ENCODE assay signal across 10 cellular contexts in genomic region chr11:36300651-36301050, GRCh38. TPM values are rescaled to one million over a fixed set of nuclear protein-coding genes. Genes with fewer than 3 reads are reported as not detected.
DNase-seq lines count a peak whose midpoint lies in the region; FAIRE-seq and TF ChIP-seq lines count a peak whose summit lies in the region.
"Had no signal": no experiment of that assay in that cellular context is flagged by ENCODE, and none has a peak within 500 bp of the region (broad histone marks: within the 10 kb centered on the region; RNA-seq: fewer than 3 reads in every experiment).

No MANE protein-coding gene starts in this region.

- TF ChIP-seq CTCF in fibroblast of pulmonary artery (IDR thresholded peaks at IDR 0.05; ENCODE audit: low read length, missing control alignments), result no peak
- no peak for TF ChIP-seq CTCF in osteocyte (IDR thresholded peaks at IDR 0.05)

- no peaks in the 10 kb centered on the region for H3K27me3 Mint-ChIP-seq in osteocyte (ENCODE audit: unreplicated experiment)

- H3K4me1 Mint-ChIP-seq in osteocyte (ENCODE audit: unreplicated experiment), result peaks cover 39% of the 10 kb centered on the region

- no peak overlapping the region for H3K27ac Mint-ChIP-seq in osteocyte (ENCODE audit: unreplicated experiment)

- no peaks in the 10 kb centered on the region for H3K9me3 Mint-ChIP-seq in osteocyte (ENCODE audit: unreplicated experiment)

- no peak overlapping the region for H3K4me3 Mint-ChIP-seq in osteocyte (ENCODE audit: unreplicated experiment)

- no peak for FAIRE-seq in RCC 7860 (lab: Jason Lieb, UNC)

- DNase-seq in DMS 273 treated with DMSO at 0.1 percent for 48 hours (lab: John Stamatoyannopoulos, UW) (peak; percentile 5), RPMI7951 (ENCODE audit: low read depth) (peak; percentile 61), fibroblast of pulmonary artery (ENCODE audit: low read depth) (peak; percentile 79), occipital lobe (lab: John Stamatoyannopoulos, UW) (peak; percentile 20), osteocyte (ENCODE audit: extremely low spot score, unreplicated experiment) (no peak), SW 1271 (lab: John Stamatoyannopoulos, UW) (no peak), RCC 7860 (ENCODE audit: low spot score) (no peak)
- no peak for DNase-seq in activated T-cell treated with anti-CD3 and anti-CD28 coated beads, Interleukin-2, amount 50 U/mL, for 48 hours
- DNase-seq: activated CD4-positive, CD25-positive, alpha-beta regulatory T cell; Kasumi-1 had no signal

- no peaks in the 10 kb centered on the region for H3K36me3 Mint-ChIP-seq in osteocyte (ENCODE audit: unreplicated experiment)

- H3K4me3 ChIP-seq in fibroblast of pulmonary artery (replicated peaks; ENCODE audit: low read depth, low read length), result no peak overlapping the region

RNA-seq across cellular contexts. Expression of gene PRR5L, which starts 4.6 kb away (rescaled TPM):
- 23.2 and 42.0 TPM in 2 replicates for total RNA-seq in RPMI7951 (2014; rRNA removed; shearing (Covaris generic))
- total RNA-seq in occipital lobe, result 3.1 TPM
- total RNA-seq in osteocyte, result 102 and 103 TPM in 2 replicates

RNA-seq across cellular contexts. Expression of gene COMMD9, which starts 11.4 kb away (rescaled TPM):
- total RNA-seq in RPMI7951 (2014; rRNA removed; shearing (Covaris generic)), result 41.4 and 59.2 TPM in 2 replicates
- total RNA-seq in occipital lobe (51.3 TPM), osteocyte (69.4 and 71.4 TPM in 2 replicates)

Comparison
In these comparisons a context has a peak if more than half of its experiments do, and no peak if none do; other contexts are left out.
1. DNase-seq: peak in DMS 273 treated with DMSO at 0.1 percent for 48 hours (single experiment), RPMI7951 (single experiment), fibroblast of pulmonary artery (single experiment) and occipital lobe (single experiment); none in osteocyte (single experiment), SW 1271 (0 of 2), activated T-cell treated with anti-CD3 and anti-CD28 coated beads, Interleukin-2, amount 50 U/mL, for 48 hours (0 of 2) and RCC 7860 (single experiment).